In the genomic region with DNA sequence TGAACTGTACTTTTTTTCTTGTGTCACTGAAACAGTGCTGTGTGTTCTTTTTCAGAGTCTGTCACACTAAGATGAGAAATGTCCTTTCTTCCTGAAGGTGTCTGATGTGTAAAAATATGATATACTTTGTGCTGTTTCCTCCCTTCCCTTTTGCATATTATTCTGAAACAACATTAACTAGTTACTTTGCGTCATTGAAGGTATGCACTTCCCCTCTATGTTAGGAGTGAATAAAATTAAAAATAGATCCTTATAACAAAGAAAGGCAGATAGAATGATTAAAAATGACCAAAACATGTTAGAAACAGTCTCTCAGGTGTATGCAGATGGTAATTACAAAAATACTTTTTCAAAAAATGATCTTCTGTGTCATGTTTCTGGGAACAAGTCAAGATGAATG, we compare ENCODE assay signal across 9 cellular contexts. TPM values are rescaled to one million over a fixed set of nuclear protein-coding genes. Genes with fewer than 3 reads are reported as not detected.
A peak's percentile ranks its signal among the peaks of the same experiment; 100 is the strongest.
DNase-seq lines count a peak whose midpoint lies in the region; FAIRE-seq and TF ChIP-seq lines count a peak whose summit lies in the region.
"Had no signal": no experiment of that assay in that cellular context is flagged by ENCODE, and none has a peak within 500 bp of the region (broad histone marks: within the 10 kb centered on the region; RNA-seq: fewer than 3 reads in every experiment).

No MANE protein-coding gene starts in this region.

- DNase-seq in NOMO-1 treated with DMSO at 0.1 percent for 48 hours (lab: John Stamatoyannopoulos, UW; ENCODE audit: unreplicated experiment): peak; percentile 4
- DNase-seq in NOMO-1 treated with dmso at 0.1 percent for 144 hours (lab: John Stamatoyannopoulos, UW; ENCODE audit: unreplicated experiment): no peak
- no peak for DNase-seq in WERI-Rb-1
- DNase-seq in kidney: no peak
- DNase-seq in occipital lobe (lab: John Stamatoyannopoulos, UW): no peak
- DNase-seq in HEK293T (ENCODE audit: extremely low spot score): no peak
- DNase-seq in effector CD8-positive, alpha-beta T cell (lab: John Stamatoyannopoulos, UW): no peak
- DNase-seq: NCI-H146 had no signal

- peaks cover 29% of the 10 kb centered on the region for H3K36me3 ChIP-seq in WERI-Rb-1
- H3K36me3 ChIP-seq in kidney (ENCODE audit: control insufficient read depth in 1 of 2, insufficient read depth in 2 of 2, low read length in 2 of 2): no peaks in the 10 kb centered on the region
- H3K36me3 ChIP-seq in stomach smooth muscle (ENCODE audit: control insufficient read depth in 2 of 2, insufficient read depth in 2 of 2, low read length in 2 of 2): no peaks in the 10 kb centered on the region

- intact Hi-C loops in kidney (cut with DNase I): no loop called here

- H3K27me3 ChIP-seq in WERI-Rb-1 (ENCODE audit: insufficient read depth, low read depth, severe bottlenecking): no peaks in the 10 kb centered on the region
- no peaks in the 10 kb centered on the region for H3K27me3 ChIP-seq in stomach smooth muscle (ENCODE audit: control insufficient read depth in 1 of 2, insufficient read depth in 2 of 2, low read length in 2 of 2)

- H3K4me3 ChIP-seq in WERI-Rb-1 (ENCODE audit: low read depth, low read length): peak overlapping the region; percentile 93; the same call in 1 of the 2 replicates
- peak overlapping the region; percentile 85 to 99 for H3K4me3 ChIP-seq in kidney (ENCODE audit: low read length in 2 of 2)
- peak overlapping the region; percentile 94 to 99 for H3K4me3 ChIP-seq in stomach smooth muscle (ENCODE audit: low read length in 2 of 2)

- H3K9me3 ChIP-seq in WERI-Rb-1 (ENCODE audit: severe bottlenecking) (no peaks in the 10 kb centered on the region), kidney (ENCODE audit: control insufficient read depth in 1 of 2, low read length in 2 of 2) (no peaks in the 10 kb centered on the region), stomach smooth muscle (ENCODE audit: control insufficient read depth in 2 of 2, low read length in 2 of 2) (no peaks in the 10 kb centered on the region)

- TF ChIP-seq CTCF in WERI-Rb-1 (IDR thresholded peaks at IDR 0.05; ENCODE audit: low read depth, low read length): no peak
- TF ChIP-seq CTCF in kidney (IDR thresholded peaks at IDR 0.05; ENCODE audit: borderline replicate concordance, extremely low read depth, insufficient read depth): no peak

- POLR2A ChIA-PET in HEK293T (lab: Yijun Ruan, JAX): interaction anchor here (0.8 to 1.4 kb wide), 3 partner anchors 10 to 74 kb away, joined by 3 to 6 read pairs (median 3); no protein-coding TSS in a partner anchor

- H3K4me1 ChIP-seq in kidney (ENCODE audit: control insufficient read depth in 1 of 2, insufficient read depth in 1 of 2, low read depth in 1 of 2, low read length in 2 of 2) (peaks cover 10 to 13% of the 10 kb centered on the region in 2 donors), stomach smooth muscle (ENCODE audit: control insufficient read depth, insufficient read depth, low read length) (peaks cover 26% of the 10 kb centered on the region)

- no peak overlapping the region for H3K27ac ChIP-seq in WERI-Rb-1
- no peak overlapping the region for H3K27ac ChIP-seq in kidney (ENCODE audit: low read depth in 2 of 2, low read length in 2 of 2)
- no peak overlapping the region for H3K27ac ChIP-seq in stomach smooth muscle (ENCODE audit: low read length)

- CTCF ChIA-PET in HEK293T (lab: Yijun Ruan, JAX): interaction anchor here (1.2 kb wide), 1 partner anchor 206 kb away, joined by 3 read pairs; no protein-coding TSS in a partner anchor

- FAIRE-seq in kidney (lab: Jason Lieb, UNC): no peak

- H3K9ac ChIP-seq in kidney (ENCODE audit: low read length in 2 of 2) (peak overlapping the region; percentile 97 to 98), stomach smooth muscle (ENCODE audit: low read length in 2 of 2) (peak overlapping the region in 1 of 2 donors; percentile 100)

TF ChIP-seq in HEK293T, 16 proteins besides CTCF, POLR2A, EP300 and RAD21:
- no peak for TF ChIP-seq FOXM1 (IDR thresholded peaks at IDR 0.05; ENCODE audit: borderline replicate concordance)
- TF ChIP-seq LEF1 (IDR thresholded peaks at IDR 0.05; ENCODE audit: borderline replicate concordance): no peak
- no peak for TF ChIP-seq L3MBTL2 (conservative IDR thresholded peaks at IDR 0.05)
- no peak for TF ChIP-seq CTBP1 (IDR thresholded peaks at IDR 0.05; ENCODE audit: borderline replicate concordance)
- TF ChIP-seq TARDBP (IDR thresholded peaks at IDR 0.05): no peak
- TF ChIP-seq FOXK2 (IDR thresholded peaks at IDR 0.05): no peak
- no peak for TF ChIP-seq FOXA1 (IDR thresholded peaks at IDR 0.05)
- TF ChIP-seq HDGF (IDR thresholded peaks at IDR 0.05; ENCODE audit: borderline replicate concordance): no peak
- no peak for TF ChIP-seq ELF4 (IDR thresholded peaks at IDR 0.05)
- TF ChIP-seq ARNT (IDR thresholded peaks at IDR 0.05): no peak
- no peak for TF ChIP-seq SUZ12 (IDR thresholded peaks at IDR 0.05)
- no peak for TF ChIP-seq BHLHE40 (IDR thresholded peaks at IDR 0.05; ENCODE audit: borderline replicate concordance)

RNA-seq across cellular contexts. Expression of a gene that starts 1.6 kb away (rescaled TPM):
- total RNA-seq in kidney: 15.2 TPM
- polyA plus RNA-seq in kidney (ENCODE audit: insufficient read depth, low read depth, low replicate concordance): 3.1 TPM
- 47.3 TPM for total RNA-seq in occipital lobe
